In the genomic region with DNA sequence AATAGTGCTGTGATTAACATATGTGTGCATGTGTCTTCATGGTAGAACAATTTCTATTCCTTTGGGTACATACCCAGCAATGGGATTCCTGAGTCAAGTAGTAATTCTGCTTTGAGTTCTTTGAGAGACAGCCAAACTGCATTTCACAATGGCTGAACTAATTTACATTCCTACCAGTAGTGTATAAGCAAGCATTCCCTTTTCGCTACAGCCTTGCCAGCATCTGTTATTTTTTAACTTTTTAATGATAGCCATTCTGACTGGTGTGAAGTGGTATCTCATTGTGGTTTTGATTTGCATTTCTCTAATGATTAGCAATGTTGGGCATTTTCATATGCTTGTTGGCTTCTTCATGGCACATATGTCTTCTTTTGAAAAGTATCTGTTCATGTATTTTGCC, we compare ENCODE assay signal across 12 cellular contexts.
A peak's percentile ranks its signal among the peaks of the same experiment; 100 is the strongest.
DNase-seq lines count a peak whose midpoint lies in the region; ATAC-seq and TF ChIP-seq lines count a peak whose summit lies in the region.
"Had no signal": no experiment of that assay in that cellular context is flagged by ENCODE, and none has a peak within 500 bp of the region (broad histone marks: within the 10 kb centered on the region; RNA-seq: fewer than 3 reads in every experiment).

No MANE protein-coding gene starts in this region.

- no peak overlapping the region for H3K4me3 ChIP-seq in fibroblast of the aortic adventitia (ENCODE audit: low read depth, low read length)
- no peak overlapping the region for H3K4me3 ChIP-seq in transverse colon
- H3K4me3 ChIP-seq: ascending aorta had no signal

- no peaks in the 10 kb centered on the region for H3K27me3 ChIP-seq in transverse colon
- H3K27me3 ChIP-seq: ascending aorta had no signal

- no peaks in the 10 kb centered on the region for H3K36me3 Mint-ChIP-seq in activated T-cell treated with anti-CD3 and anti-CD28 coated beads, Interleukin-2, amount 50 U/mL, for 24 hours (ENCODE audit: low read depth)

- intact Hi-C loops in transverse colon (cut with DNase I; ENCODE audit: low total_unique reads): no loop called here

- H3K27ac Mint-ChIP-seq in activated T-cell treated with anti-CD3 and anti-CD28 coated beads, Interleukin-2, amount 50 U/mL, for 24 hours: no peak overlapping the region

- no peak for TF ChIP-seq POLR2A in transverse colon (IDR thresholded peaks at IDR 0.05)

- H3K4me1 Mint-ChIP-seq in activated T-cell treated with anti-CD3 and anti-CD28 coated beads, Interleukin-2, amount 50 U/mL, for 24 hours (ENCODE audit: low read depth): peaks cover 8% of the 10 kb centered on the region

- DNase-seq in DMS 273 (lab: John Stamatoyannopoulos, UW; ENCODE audit: unreplicated experiment) (peak; percentile 27), DMS 273 treated with DMSO at 0.1 percent for 48 hours (lab: John Stamatoyannopoulos, UW) (no peak), fibroblast of the aortic adventitia (ENCODE audit: low read depth) (peak; percentile 90), transverse colon (no peak), NCI-H146 (lab: John Stamatoyannopoulos, UW) (no peak), islet precursor cell (no peak)
- DNase-seq in activated T-cell treated with anti-CD3 and anti-CD28 coated beads, Interleukin-2, amount 50 U/mL, for 24 hours: no peak
- DNase-seq: activated CD4-positive, alpha-beta T cell treated with anti-CD3 and anti-CD28 coated beads for 48 hours; NCI-H774 had no signal

- WGBS in transverse colon (ENCODE audit: low coverage in 1 of 2), 2 donors: 38 to 41% methylated on average over 1 of the region's 1 CpG

- peaks cover 0 to 15% (median 0%) of the 10 kb centered on the region in 4 donors for H3K4me1 ChIP-seq in transverse colon

- peak; percentile 20 for TF ChIP-seq CTCF in fibroblast of the aortic adventitia (IDR thresholded peaks at IDR 0.05; ENCODE audit: insufficient read depth, low read length)
- peak in 4 of 5 experiments; percentile 17 to 42 (median 26) for TF ChIP-seq CTCF in transverse colon (IDR thresholded peaks at IDR 0.05)

- H3K36me3 ChIP-seq in transverse colon: no peaks in the 10 kb centered on the region
- H3K36me3 ChIP-seq: ascending aorta had no signal

- ATAC-seq in HG03469 (IDR thresholded peaks at IDR 0.05; ENCODE audit: unreplicated experiment): peak; percentile 38

- TF ChIP-seq EP300 in transverse colon (IDR thresholded peaks at IDR 0.05; ENCODE audit: low read depth): no peak

- no peak overlapping the region for H3K27ac ChIP-seq in transverse colon
- H3K27ac ChIP-seq: 22Rv1, ascending aorta had no signal

- peaks cover 28% of the 10 kb centered on the region for H3K27me3 Mint-ChIP-seq in activated T-cell treated with anti-CD3 and anti-CD28 coated beads, Interleukin-2, amount 50 U/mL, for 24 hours

- in situ Hi-C loops in transverse colon (cut with MboI; ENCODE audit: low pct_ligation_motif_present in 1 of 4, low pct_unique_long_range_greater_than_20kb in 1 of 4, low sequenced_read_pairs in 3 of 4): loop anchor here in 2 of 4 donors (25.0 kb wide), 2 partner anchors 137 to 212 kb away; no protein-coding TSS in a partner anchor

- H3K9me3 Mint-ChIP-seq in activated T-cell treated with anti-CD3 and anti-CD28 coated beads, Interleukin-2, amount 50 U/mL, for 24 hours: no peaks in the 10 kb centered on the region

- no peaks in the 10 kb centered on the region for H3K9me3 ChIP-seq in transverse colon
- H3K9me3 ChIP-seq: ascending aorta had no signal

- no peak overlapping the region for H3K4me3 Mint-ChIP-seq in activated T-cell treated with anti-CD3 and anti-CD28 coated beads, Interleukin-2, amount 50 U/mL, for 24 hours

Comparison
In these comparisons a context has a peak if more than half of its experiments do, and no peak if none do; other contexts are left out.
1. DNase-seq: peak in DMS 273 (single experiment) and fibroblast of the aortic adventitia (single experiment); none in DMS 273 treated with DMSO at 0.1 percent for 48 hours (single experiment), transverse colon (single experiment), NCI-H146 (single experiment), activated T-cell treated with anti-CD3 and anti-CD28 coated beads, Interleukin-2, amount 50 U/mL, for 24 hours (single experiment) and islet precursor cell (single experiment).